In the genomic region with DNA sequence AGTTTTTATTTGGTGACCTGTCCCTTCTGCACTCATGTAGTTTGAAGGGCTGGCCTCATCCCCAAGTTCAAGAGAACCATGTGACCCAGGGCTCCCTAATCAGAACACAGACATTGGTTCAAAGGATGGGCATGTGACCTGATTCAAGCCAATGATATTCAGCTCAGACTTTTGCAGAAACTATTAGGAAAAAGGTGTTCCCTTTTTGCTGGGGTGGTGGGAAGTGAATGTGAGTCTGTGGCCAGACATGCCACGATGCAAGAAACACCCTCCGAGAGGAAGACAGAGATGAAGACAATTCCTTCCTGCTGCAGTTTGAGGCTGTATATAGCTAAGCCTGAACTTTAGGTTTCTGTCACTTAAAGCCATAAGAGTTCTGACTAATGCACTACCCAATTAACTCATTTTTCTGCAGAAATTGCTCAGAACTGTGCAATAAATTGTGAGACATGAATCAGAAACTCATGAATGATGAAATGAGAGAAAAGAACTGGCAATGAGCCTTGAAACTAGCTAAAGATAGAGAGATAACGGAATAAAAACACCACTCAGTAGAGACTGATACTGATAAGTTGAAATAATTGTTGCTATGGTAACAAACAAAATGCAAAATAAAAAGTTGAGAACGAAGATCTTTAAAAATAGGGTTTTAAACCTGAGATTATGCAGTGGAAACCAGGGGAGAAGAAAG, we compare ENCODE assay signal across 9 cellular contexts.
A peak's percentile ranks its signal among the peaks of the same experiment; 100 is the strongest.
DNase-seq lines count a peak whose midpoint lies in the region; ATAC-seq lines count a peak whose summit lies in the region.
"Had no signal": no experiment of that assay in that cellular context is flagged by ENCODE, and none has a peak within 500 bp of the region (broad histone marks: within the 10 kb centered on the region; RNA-seq: fewer than 3 reads in every experiment).

No MANE protein-coding gene starts in this region.

- no peaks in the 10 kb centered on the region for H3K36me3 ChIP-seq in adipocyte (ENCODE audit: control insufficient read depth, insufficient read depth, low read length, severe bottlenecking)

- ATAC-seq in HG03135 (IDR thresholded peaks at IDR 0.05; ENCODE audit: unreplicated experiment) (no peak), HG03175 (IDR thresholded peaks at IDR 0.05; ENCODE audit: unreplicated experiment) (no peak), GM18858 (IDR thresholded peaks at IDR 0.05; ENCODE audit: unreplicated experiment) (no peak)

- no peaks in the 10 kb centered on the region for H3K27me3 ChIP-seq in adipocyte (replicated peaks; ENCODE audit: control insufficient read depth, insufficient read depth, low read length)

- no peaks in the 10 kb centered on the region for H3K9me3 ChIP-seq in adipocyte (ENCODE audit: control insufficient read depth, low read length)

- peaks cover 11% of the 10 kb centered on the region for H3K4me1 ChIP-seq in adipocyte (ENCODE audit: control insufficient read depth, insufficient read depth, low read length)

- H3K4me3 ChIP-seq in adipocyte (ENCODE audit: low read length): no peak overlapping the region

- peak; percentile 83 for DNase-seq in EH (ENCODE audit: low read depth)
- DNase-seq in MV-4-11 (lab: John Stamatoyannopoulos, UW): peak; percentile 83
- DNase-seq in adipocyte (ENCODE audit: low read depth): peak; percentile 93
- DNase-seq in putamen (ENCODE audit: low spot score): peak; percentile 24
- no peak for DNase-seq in NCI-H1092 treated with DMSO at 0.1 percent for 48 hours (lab: John Stamatoyannopoulos, UW)
- DNase-seq: NCI-H2107 had no signal

- H3K9ac ChIP-seq in adipocyte (ENCODE audit: low read length): no peak overlapping the region
